ENCODE assay signal across 11 cellular contexts in the genomic region with DNA sequence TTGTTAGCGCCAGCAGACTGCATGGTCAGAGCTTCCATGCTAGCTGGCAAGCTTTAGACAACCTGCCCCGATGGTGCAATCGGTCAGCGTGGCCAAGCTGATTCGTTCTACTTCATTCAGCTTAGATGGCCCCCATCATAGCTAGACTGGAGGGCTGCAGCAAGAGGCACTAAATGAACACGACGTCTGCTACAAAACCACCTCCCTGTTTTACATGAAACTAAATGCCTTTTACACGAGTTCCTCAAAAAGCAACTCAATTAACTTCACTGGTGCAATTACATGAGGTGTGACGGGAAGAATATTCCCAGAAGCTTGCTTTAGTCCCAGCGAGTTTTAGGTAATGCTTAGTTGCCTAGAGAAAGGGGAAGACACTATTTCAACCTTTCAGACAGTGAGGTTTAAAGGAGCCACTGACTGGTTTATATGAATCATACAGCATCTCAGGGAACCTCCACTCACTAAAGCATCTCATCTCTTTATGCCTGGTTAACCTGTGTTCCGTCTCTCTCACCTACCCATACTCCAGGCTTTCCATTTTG. TPM values are rescaled to one million over a fixed set of nuclear protein-coding genes. Genes with fewer than 3 reads are reported as not detected.
DNase-seq lines count a peak whose midpoint lies in the region; ATAC-seq, FAIRE-seq and TF ChIP-seq lines count a peak whose summit lies in the region.
"Had no signal": no experiment of that assay in that cellular context is flagged by ENCODE, and none has a peak within 500 bp of the region (broad histone marks: within the 10 kb centered on the region; RNA-seq: fewer than 3 reads in every experiment).

No MANE protein-coding gene starts in this region.

- H3K4me3 ChIP-seq in NB4 (ENCODE audit: low read depth, low read length) (peak overlapping the region; percentile 10), bronchial epithelial cell (ENCODE audit: low read depth, low read length) (no peak overlapping the region), skin epidermis (no peak overlapping the region)

- no peak for TF ChIP-seq POLR2A in NB4 (IDR thresholded peaks at IDR 0.05; ENCODE audit: extremely low read depth, insufficient read length)

- no peaks in the 10 kb centered on the region for H3K27me3 ChIP-seq in bronchial epithelial cell (ENCODE audit: control insufficient read depth, insufficient read depth, low read length)

- DNase-seq in SIG-M5 treated with dmso at 0.1 percent for 504 hours (lab: John Stamatoyannopoulos, UW; ENCODE audit: unreplicated experiment) (peak; percentile 49), SIG-M5 (lab: John Stamatoyannopoulos, UW) (no peak), NB4 (ENCODE audit: low read depth) (peak; percentile 67), bronchial epithelial cell (ENCODE audit: low read depth) (peak; percentile 15), NCI-H1417 treated with DMSO at 0.1 percent for 48 hours (lab: John Stamatoyannopoulos, UW) (no peak)
- DNase-seq in stimulated activated CD4-positive, alpha-beta T cell treated with anti-CD3 and anti-CD28 coated beads, Interleukin-4, amount 100 ng/mL, for 24 hours = no peak
- DNase-seq: 8988T, NCI-H510A had no signal

- peak overlapping the region in 12 of 21 experiments; percentile 18 to 85 (median 56) for H3K27ac ChIP-seq in skin epidermis

- peaks cover 2% of the 10 kb centered on the region for H3K36me3 ChIP-seq in bronchial epithelial cell (ENCODE audit: control insufficient read depth, insufficient read depth, low read length)

- TF ChIP-seq CTCF in NB4 (IDR thresholded peaks at IDR 0.05; ENCODE audit: low read depth, low read length) (no peak), bronchial epithelial cell (IDR thresholded peaks at IDR 0.05; ENCODE audit: insufficient read depth, low read length, severe bottlenecking) (no peak)

- FAIRE-seq in bronchial epithelial cell (lab: Jason Lieb, UNC) = no peak

- ATAC-seq in GM19452 (IDR thresholded peaks at IDR 0.05; ENCODE audit: unreplicated experiment) = no peak

RNA-seq across cellular contexts. Expression of a gene that starts 8.4 kb away (rescaled TPM):
- 16.8 and 26.8 TPM in 2 replicates for total RNA-seq in bronchial epithelial cell

RNA-seq across cellular contexts. Expression of a gene that starts 49.3 kb away (rescaled TPM):
- total RNA-seq in bronchial epithelial cell = not detected in 2 replicates
- total RNA-seq: mononuclear cell had no signal

Comparison
In these comparisons a context has a peak if more than half of its experiments do, and no peak if none do; other contexts are left out.
1. DNase-seq: peak in SIG-M5 treated with dmso at 0.1 percent for 504 hours (single experiment), NB4 (single experiment) and bronchial epithelial cell (single experiment); none in SIG-M5 (single experiment), stimulated activated CD4-positive, alpha-beta T cell treated with anti-CD3 and anti-CD28 coated beads, Interleukin-4, amount 100 ng/mL, for 24 hours (single experiment) and NCI-H1417 treated with DMSO at 0.1 percent for 48 hours (single experiment).